ENCODE assay signal across 10 cellular contexts in genomic region chr1:30887485-30888315, GRCh38. TPM values are rescaled to one million over a fixed set of nuclear protein-coding genes. Genes with fewer than 3 reads are reported as not detected.
A peak's percentile ranks its signal among the peaks of the same experiment; 100 is the strongest.
DNase-seq lines count a peak whose midpoint lies in the region; ATAC-seq and TF ChIP-seq lines count a peak whose summit lies in the region.
"Had no signal": no experiment of that assay in that cellular context is flagged by ENCODE, and none has a peak within 500 bp of the region (broad histone marks: within the 10 kb centered on the region; RNA-seq: fewer than 3 reads in every experiment).

No MANE protein-coding gene starts in this region.

- peaks cover 19% of the 10 kb centered on the region for H3K4me1 ChIP-seq in GM23248 (ENCODE audit: insufficient read depth)
- peaks cover 41% of the 10 kb centered on the region for H3K4me1 ChIP-seq in cardiac muscle cell (ENCODE audit: low read depth)
- H3K4me1 ChIP-seq in skeletal muscle satellite cell (ENCODE audit: control insufficient read depth, insufficient read depth, low read length): peaks cover 16% of the 10 kb centered on the region

- CTCF ChIA-PET in WTC11 (lab: Charles Lee): interaction anchor here (0.9 to 2.4 kb wide), 3 partner anchors 23 to 86 kb away, joined by 4 to 10 read pairs (median 5); no protein-coding TSS in a partner anchor

- H3K9me3 ChIP-seq in GM23248 (ENCODE audit: low read depth) (no peaks in the 10 kb centered on the region), cardiac muscle cell (ENCODE audit: low read depth) (no peaks in the 10 kb centered on the region), skeletal muscle satellite cell (replicated peaks; ENCODE audit: low read length) (no peaks in the 10 kb centered on the region)

- no peaks in the 10 kb centered on the region for H3K9me3 Mint-ChIP-seq in WTC11
- H3K9me3 Mint-ChIP-seq: natural killer cell had no signal

- no peaks in the 10 kb centered on the region for H3K9me2 ChIP-seq in GM23248 (ENCODE audit: insufficient read depth)

- H2AFZ ChIP-seq in GM23248: no peak overlapping the region

- peaks cover 18% of the 10 kb centered on the region for H3K79me2 ChIP-seq in GM23248 (ENCODE audit: insufficient read depth)

- H3K27me3 ChIP-seq in GM23248 (replicated peaks; ENCODE audit: insufficient read depth): no peaks in the 10 kb centered on the region
- no peaks in the 10 kb centered on the region for H3K27me3 ChIP-seq in cardiac muscle cell
- H3K27me3 ChIP-seq in skeletal muscle satellite cell (ENCODE audit: control insufficient read depth, insufficient read depth, low read length): no peaks in the 10 kb centered on the region

- no peaks in the 10 kb centered on the region for H4K20me1 ChIP-seq in GM23248 (ENCODE audit: insufficient read depth)

- peaks cover 28% of the 10 kb centered on the region for H3K4me1 Mint-ChIP-seq in WTC11
- H3K4me1 Mint-ChIP-seq: natural killer cell had no signal

- H3K4me3 Mint-ChIP-seq in WTC11: no peak overlapping the region
- H3K4me3 Mint-ChIP-seq: natural killer cell had no signal

- H3K4me3 ChIP-seq in GM23248: no peak overlapping the region
- no peak overlapping the region for H3K4me3 ChIP-seq in cardiac muscle cell
- H3K4me3 ChIP-seq in skeletal muscle satellite cell (ENCODE audit: low read length): no peak overlapping the region

- peak overlapping the region; percentile 83 for H3K27ac Mint-ChIP-seq in WTC11
- H3K27ac Mint-ChIP-seq: natural killer cell had no signal

- in situ Hi-C loops in GM23248 (cut with MboI): no loop called here

- H3K4me2 ChIP-seq in GM23248 (ENCODE audit: unreplicated experiment): peak overlapping the region; percentile 23
- no peak overlapping the region for H3K4me2 ChIP-seq in skeletal muscle satellite cell (ENCODE audit: low read length)

- TF ChIP-seq CTCF in WTC11 (IDR thresholded peaks at IDR 0.05) (no peak), cardiac muscle cell (IDR thresholded peaks at IDR 0.05; ENCODE audit: low read depth, low read length) (no peak)

- POLR2A ChIA-PET in WTC11 (lab: Charles Lee): interaction anchor here (0.8 kb wide), 1 partner anchor 16 kb away, joined by 3 read pairs; no protein-coding TSS in a partner anchor

- peak overlapping the region; percentile 56 for H3K27ac ChIP-seq in GM23248
- peak overlapping the region; percentile 90 for H3K27ac ChIP-seq in cardiac muscle cell

- ATAC-seq in WTC11: peak; percentile 17
- no peak for ATAC-seq in GM19397 (IDR thresholded peaks at IDR 0.05; ENCODE audit: unreplicated experiment)
- ATAC-seq in HG02970 (IDR thresholded peaks at IDR 0.05; ENCODE audit: low FRiP score, unreplicated experiment): no peak
- ATAC-seq: natural killer cell had no signal

- H3K9ac ChIP-seq in GM23248: peak overlapping the region; percentile 53; the same call in 1 of the 2 replicates
- H3K9ac ChIP-seq in skeletal muscle satellite cell (ENCODE audit: low read depth, low read length): peak overlapping the region; percentile 3

- DNase-seq in GM23248 (peak; percentile 71), WTC11 (ENCODE audit: low spot score) (no peak), cardiac muscle cell (ENCODE audit: low read depth in 1 of 2, low spot score in 1 of 2) (no peak), medulla oblongata (ENCODE audit: extremely low spot score) (no peak), DMS153 (lab: John Stamatoyannopoulos, UW) (no peak)
- DNase-seq: HCEC 1CT, natural killer cell had no signal

- H3F3A ChIP-seq in GM23248 (ENCODE audit: insufficient read depth): peaks cover 7% of the 10 kb centered on the region; the same call in 1 of the 2 replicates

- H3K36me3 ChIP-seq in GM23248 (ENCODE audit: low read depth): no peaks in the 10 kb centered on the region
- no peaks in the 10 kb centered on the region for H3K36me3 ChIP-seq in cardiac muscle cell
- H3K36me3 ChIP-seq in skeletal muscle satellite cell (ENCODE audit: insufficient read depth, low read length): no peaks in the 10 kb centered on the region

- H3K36me3 Mint-ChIP-seq in WTC11: no peaks in the 10 kb centered on the region
- H3K36me3 Mint-ChIP-seq: natural killer cell had no signal

- H3K27me3 Mint-ChIP-seq in WTC11 (ENCODE audit: low read depth): no peaks in the 10 kb centered on the region

- 76 to 78% methylated on average over 8 to 10 of the region's 10 CpGs for WGBS in GM23248 (ENCODE audit: low coverage in 1 of 2, low lambda C conversion rate in 2 of 2, missing lambda C conversion rate in 2 of 2), 2 experiments

TF ChIP-seq in WTC11, 78 proteins besides CTCF, POLR2A, EP300 and RAD21 (continues in another document):
- TF ChIP-seq ZNF423 (CRISPR knock-in tag; IDR thresholded peaks at IDR 0.05) (no peak), ZNF232 (CRISPR knock-in tag; IDR thresholded peaks at IDR 0.05) (no peak), NR2C2 (CRISPR knock-in tag; IDR thresholded peaks at IDR 0.05) (no peak), NR3C1 (CRISPR knock-in tag; conservative IDR thresholded peaks at IDR 0.05; ENCODE audit: low read depth) (no peak), SP1 (CRISPR knock-in tag; conservative IDR thresholded peaks at IDR 0.05) (no peak), TP53 (CRISPR knock-in tag; IDR thresholded peaks at IDR 0.05) (no peak), ZNF317 (CRISPR knock-in tag; IDR thresholded peaks at IDR 0.05; ENCODE audit: borderline replicate concordance, low read depth) (no peak), ZBTB21 (CRISPR knock-in tag; IDR thresholded peaks at IDR 0.05; ENCODE audit: borderline replicate concordance) (no peak), GABPB1 (CRISPR knock-in tag; IDR thresholded peaks at IDR 0.05) (0 out of 2 replicates have a peak, but pooled peaks have one; percentile 45), JUN (CRISPR knock-in tag; IDR thresholded peaks at IDR 0.05) (no peak)
- TF ChIP-seq, protein P1, sequence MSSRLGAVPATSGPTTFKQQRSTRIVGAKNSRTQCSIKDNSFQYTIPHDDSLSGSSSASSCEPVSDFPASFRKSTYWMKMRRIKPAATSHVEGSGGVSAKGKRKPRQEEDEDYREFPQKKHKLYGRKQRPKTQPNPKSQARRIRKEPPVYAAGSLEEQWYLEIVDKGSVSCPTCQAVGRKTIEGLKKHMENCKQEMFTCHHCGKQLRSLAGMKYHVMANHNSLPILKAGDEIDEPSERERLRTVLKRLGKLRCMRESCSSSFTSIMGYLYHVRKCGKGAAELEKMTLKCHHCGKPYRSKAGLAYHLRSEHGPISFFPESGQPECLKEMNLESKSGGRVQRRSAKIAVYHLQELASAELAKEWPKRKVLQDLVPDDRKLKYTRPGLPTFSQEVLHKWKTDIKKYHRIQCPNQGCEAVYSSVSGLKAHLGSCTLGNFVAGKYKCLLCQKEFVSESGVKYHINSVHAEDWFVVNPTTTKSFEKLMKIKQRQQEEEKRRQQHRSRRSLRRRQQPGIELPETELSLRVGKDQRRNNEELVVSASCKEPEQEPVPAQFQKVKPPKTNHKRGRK (CRISPR knock-in tag; IDR thresholded peaks at IDR 0.05; ENCODE audit: borderline replicate concordance): no peak
- TF ChIP-seq, protein P2, sequence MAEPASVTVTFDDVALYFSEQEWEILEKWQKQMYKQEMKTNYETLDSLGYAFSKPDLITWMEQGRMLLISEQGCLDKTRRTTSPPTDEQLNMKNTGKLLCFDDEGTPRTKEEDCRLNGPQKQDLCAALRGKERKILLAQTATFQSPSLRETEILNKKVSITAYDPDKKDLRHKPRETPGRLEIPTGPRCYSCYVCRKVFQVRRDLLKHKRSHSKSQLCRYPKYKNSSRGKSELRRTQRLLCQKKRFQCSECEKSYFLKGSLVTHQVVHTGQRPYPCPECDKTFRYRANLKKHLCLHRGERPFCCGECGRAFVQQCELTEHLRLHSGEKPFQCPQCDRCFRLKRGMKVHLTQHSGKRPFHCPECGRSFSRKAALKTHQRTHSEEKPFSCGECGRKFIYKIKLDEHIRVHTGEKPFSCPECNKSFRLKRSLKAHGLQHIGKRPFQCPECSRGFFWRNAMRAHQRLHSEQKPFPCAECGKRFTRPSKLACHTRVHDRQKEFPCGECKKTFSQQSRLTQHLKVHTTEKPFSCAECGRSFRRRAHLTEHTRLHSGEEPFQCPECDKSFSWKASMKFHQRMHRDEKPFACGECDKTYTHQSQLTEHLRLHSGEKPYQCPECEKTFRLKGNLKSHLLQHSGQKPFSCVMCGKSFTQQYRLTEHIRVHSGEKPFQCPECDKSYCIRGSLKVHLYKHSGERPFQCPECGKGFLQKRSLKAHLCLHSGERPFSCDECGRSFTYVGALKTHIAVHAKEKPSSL (CRISPR knock-in tag; conservative IDR thresholded peaks at IDR 0.05): no peak
- TF ChIP-seq, protein P3, sequence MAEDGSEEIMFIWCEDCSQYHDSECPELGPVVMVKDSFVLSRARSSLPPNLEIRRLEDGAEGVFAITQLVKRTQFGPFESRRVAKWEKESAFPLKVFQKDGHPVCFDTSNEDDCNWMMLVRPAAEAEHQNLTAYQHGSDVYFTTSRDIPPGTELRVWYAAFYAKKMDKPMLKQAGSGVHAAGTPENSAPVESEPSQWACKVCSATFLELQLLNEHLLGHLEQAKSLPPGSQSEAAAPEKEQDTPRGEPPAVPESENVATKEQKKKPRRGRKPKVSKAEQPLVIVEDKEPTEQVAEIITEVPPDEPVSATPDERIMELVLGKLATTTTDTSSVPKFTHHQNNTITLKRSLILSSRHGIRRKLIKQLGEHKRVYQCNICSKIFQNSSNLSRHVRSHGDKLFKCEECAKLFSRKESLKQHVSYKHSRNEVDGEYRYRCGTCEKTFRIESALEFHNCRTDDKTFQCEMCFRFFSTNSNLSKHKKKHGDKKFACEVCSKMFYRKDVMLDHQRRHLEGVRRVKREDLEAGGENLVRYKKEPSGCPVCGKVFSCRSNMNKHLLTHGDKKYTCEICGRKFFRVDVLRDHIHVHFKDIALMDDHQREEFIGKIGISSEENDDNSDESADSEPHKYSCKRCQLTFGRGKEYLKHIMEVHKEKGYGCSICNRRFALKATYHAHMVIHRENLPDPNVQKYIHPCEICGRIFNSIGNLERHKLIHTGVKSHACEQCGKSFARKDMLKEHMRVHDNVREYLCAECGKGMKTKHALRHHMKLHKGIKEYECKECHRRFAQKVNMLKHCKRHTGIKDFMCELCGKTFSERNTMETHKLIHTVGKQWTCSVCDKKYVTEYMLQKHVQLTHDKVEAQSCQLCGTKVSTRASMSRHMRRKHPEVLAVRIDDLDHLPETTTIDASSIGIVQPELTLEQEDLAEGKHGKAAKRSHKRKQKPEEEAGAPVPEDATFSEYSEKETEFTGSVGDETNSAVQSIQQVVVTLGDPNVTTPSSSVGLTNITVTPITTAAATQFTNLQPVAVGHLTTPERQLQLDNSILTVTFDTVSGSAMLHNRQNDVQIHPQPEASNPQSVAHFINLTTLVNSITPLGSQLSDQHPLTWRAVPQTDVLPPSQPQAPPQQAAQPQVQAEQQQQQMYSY (CRISPR knock-in tag; IDR thresholded peaks at IDR 0.05): peak; percentile 62; the same call in 1 of the 2 replicates

RNA-seq across cellular contexts. Expression of gene SDC3, which starts 20.9 kb away (rescaled TPM):
- total RNA-seq in GM23248 (2014; rRNA removed; shearing (Covaris generic)): 39.7 and 40.7 TPM in 2 replicates
- polyA plus RNA-seq in GM23248 (2016; fragmentation: Nextera tagmentation; extraction: Ambion mirVana) (6.6 and 6.9 TPM in 2 replicates), cardiac muscle cell (85.2 and 95.7 TPM in 2 replicates)
- total RNA-seq in WTC11 (2021) (31.1 to 32.3 TPM (median 31.2 TPM) in 3 replicates), cardiac muscle cell (87.1 and 89.2 TPM in 2 replicates)
- total RNA-seq in skeletal muscle satellite cell (2012; rRNA removed): 9.6 and 18.8 TPM in 2 replicates
